ENCODE assay signal across 14 cellular contexts in the genomic region with DNA sequence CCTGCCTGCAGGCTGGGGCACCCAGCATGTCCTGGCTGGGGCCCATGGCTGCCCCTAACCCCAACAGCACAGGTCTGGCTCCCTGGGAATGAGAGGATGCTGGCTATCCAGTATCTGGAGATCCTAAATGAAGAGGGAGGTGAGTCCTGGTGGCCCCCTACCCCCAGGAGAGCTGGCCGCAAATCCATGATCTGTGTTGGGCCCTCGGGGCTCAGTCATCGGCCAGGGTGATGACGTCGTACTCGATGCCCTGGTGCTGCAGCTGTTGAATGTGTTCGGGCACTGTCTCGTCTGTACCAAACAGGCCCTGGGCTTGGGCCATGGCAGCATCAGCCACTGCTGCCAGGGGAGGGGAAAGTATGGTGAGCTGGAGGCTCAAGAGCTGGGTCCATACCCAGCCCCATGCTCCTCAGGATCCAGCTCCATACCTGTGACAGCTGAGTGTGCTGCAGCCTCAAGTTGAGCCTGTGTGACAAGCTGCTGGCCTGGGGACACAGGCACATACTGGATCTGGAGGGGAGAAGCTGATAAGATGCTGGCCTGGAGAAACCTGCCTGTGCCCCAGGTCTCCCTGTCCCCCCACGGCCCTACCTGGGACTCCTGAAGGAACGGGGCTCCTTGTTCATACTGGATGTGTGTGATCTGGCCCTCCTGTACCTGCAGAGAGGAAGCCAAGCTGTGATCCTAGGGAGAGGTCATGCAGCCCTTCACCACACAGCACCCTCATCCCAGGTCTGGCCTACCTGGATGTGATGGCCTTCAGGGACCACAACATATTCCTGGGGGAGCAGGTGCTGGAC. TPM values are rescaled to one million over a fixed set of nuclear protein-coding genes. Genes with fewer than 3 reads are reported as not detected.
DNase-seq lines count a peak whose midpoint lies in the region; ATAC-seq, FAIRE-seq and TF ChIP-seq lines count a peak whose summit lies in the region.
"Had no signal": no experiment of that assay in that cellular context is flagged by ENCODE, and none has a peak within 500 bp of the region (broad histone marks: within the 10 kb centered on the region; RNA-seq: fewer than 3 reads in every experiment).

No MANE protein-coding gene starts in this region.

- ATAC-seq in psoas muscle, result peak in 3 of 4 donors; percentile 3 to 19 (median 3)
- ATAC-seq in T-cell (replicated peaks in 1 of 4), result no peak
- ATAC-seq: GM23338 had no signal

- no peak overlapping the region for H3K23ac ChIP-seq in trophoblast cell (ENCODE audit: low read length)

- H2BK5ac ChIP-seq in trophoblast cell (ENCODE audit: low read depth, low read length, poor library complexity), result no peak overlapping the region

- no peaks in the 10 kb centered on the region for H3K9me3 Mint-ChIP-seq in T-helper 2 cell treated with Interferon-gamma antibody and Interleukin-4, amounts not matched to agents 5 μg/mL and 100 μg/mL, for 36 hours
- H3K9me3 Mint-ChIP-seq in chondrocyte (ENCODE audit: low read depth) (no peaks in the 10 kb centered on the region), T-cell (no peaks in the 10 kb centered on the region)
- H3K9me3 Mint-ChIP-seq: GM23338 had no signal

- CTCF ChIA-PET in T-cell (lab: Charles Lee), result no interaction called here

- DNase-seq in T-helper 2 cell treated with Interferon-gamma antibody and Interleukin-4, amounts not matched to agents 5 μg/mL and 100 μg/mL, for 36 hours (ENCODE audit: low spot score), result no peak
- DNase-seq in T-helper 2 cell (no peak), HTR-8/SVneo (ENCODE audit: insufficient read length, low spot score) (no peak), chondrocyte (ENCODE audit: low spot score) (no peak), psoas muscle (no peak), smooth muscle cell (lab: John Stamatoyannopoulos, UW; ENCODE audit: unreplicated experiment) (no peak), T-cell (no peak), trophoblast cell (no peak)
- DNase-seq: amniotic stem cell, foreskin melanocyte, NCI-H1092, NCI-H345 had no signal

- H3K4me3 ChIP-seq in psoas muscle (no peak overlapping the region), smooth muscle cell (no peak overlapping the region), trophoblast cell (ENCODE audit: low read depth, low read length) (no peak overlapping the region)
- H3K4me3 ChIP-seq: GM23338 had no signal

- peak; percentile 65 for FAIRE-seq in HTR-8/SVneo (lab: Jason Lieb, UNC)
- FAIRE-seq: islet of Langerhans had no signal

- 29 to 47% (median 41%) methylated on average over 10 of the region's 10 CpGs for WGBS in psoas muscle, 3 donors
- WGBS in smooth muscle cell (ENCODE audit: low lambda C conversion rate), result 92% methylated on average over 10 of the region's 10 CpGs
- no CpG with 5 or more reads among the region's 10 CpGs for WGBS in trophoblast cell (ENCODE audit: extremely low coverage, insufficient coverage, insufficient read length)

- no peak overlapping the region for H3K18ac ChIP-seq in trophoblast cell (ENCODE audit: low read length)

- no peak overlapping the region for H2AFZ ChIP-seq in smooth muscle cell (ENCODE audit: low read depth)
- no peak overlapping the region for H2AFZ ChIP-seq in trophoblast cell (ENCODE audit: insufficient read depth, low read length, poor library complexity)
- H2AFZ ChIP-seq: GM23338 had no signal

- peaks cover 8% of the 10 kb centered on the region for H3F3A ChIP-seq in smooth muscle cell (ENCODE audit: low read depth)

- H3K27me3 ChIP-seq in psoas muscle (ENCODE audit: insufficient read depth in 3 of 3, low read length in 2 of 3) (no peaks in the 10 kb centered on the region), smooth muscle cell (ENCODE audit: low read depth) (no peaks in the 10 kb centered on the region), trophoblast cell (ENCODE audit: insufficient read depth, low read length) (no peaks in the 10 kb centered on the region)

- no peak overlapping the region for H4K91ac ChIP-seq in trophoblast cell (ENCODE audit: low read depth, low read length)

- H3K4me3 Mint-ChIP-seq in T-helper 2 cell treated with Interferon-gamma antibody and Interleukin-4, amounts not matched to agents 5 μg/mL and 100 μg/mL, for 36 hours, result no peak overlapping the region
- H3K4me3 Mint-ChIP-seq in chondrocyte (ENCODE audit: unreplicated experiment), result no peak overlapping the region
- peak overlapping the region in 1 of 3 donors; percentile 15 for H3K4me3 Mint-ChIP-seq in T-cell
- H3K4me3 Mint-ChIP-seq: GM23338 had no signal

- no peak overlapping the region for H2BK120ac ChIP-seq in trophoblast cell (ENCODE audit: insufficient read depth, low read length, poor library complexity)

- POLR2A ChIA-PET in T-cell (lab: Charles Lee), result interaction anchor here (0.5 to 1.1 kb wide), 3 partner anchors 8 to 84 kb away, joined by 5 to 11 read pairs (median 5); no protein-coding TSS in a partner anchor

- H3K36me3 ChIP-seq in psoas muscle (ENCODE audit: insufficient read depth in 1 of 2, low read depth in 1 of 2) (peaks cover 16 to 100% of the 10 kb centered on the region in 2 donors), smooth muscle cell (ENCODE audit: low read depth) (no peaks in the 10 kb centered on the region), trophoblast cell (ENCODE audit: control insufficient read depth in 1 of 2, insufficient read depth in 2 of 2, low read length in 2 of 2) (peaks cover 91 to 98% of the 10 kb centered on the region in 2 experiments)

- H3K14ac ChIP-seq in trophoblast cell (ENCODE audit: low read length), result no peak overlapping the region

- no peak overlapping the region for H4K8ac ChIP-seq in trophoblast cell (ENCODE audit: low read depth, low read length)

- H3K27me3 Mint-ChIP-seq in T-helper 2 cell treated with Interferon-gamma antibody and Interleukin-4, amounts not matched to agents 5 μg/mL and 100 μg/mL, for 36 hours (ENCODE audit: low read depth), result no peaks in the 10 kb centered on the region
- H3K27me3 Mint-ChIP-seq in chondrocyte (ENCODE audit: low read depth), result no peaks in the 10 kb centered on the region
- no peaks in the 10 kb centered on the region for H3K27me3 Mint-ChIP-seq in T-cell

- no peak overlapping the region for H4K12ac ChIP-seq in trophoblast cell (ENCODE audit: low read depth, low read length)

- H3K4ac ChIP-seq in trophoblast cell (ENCODE audit: low read depth, low read length), result no peak overlapping the region

- H3K4me1 ChIP-seq in psoas muscle (peaks cover 22% of the 10 kb centered on the region), smooth muscle cell (ENCODE audit: low read depth) (no peaks in the 10 kb centered on the region), trophoblast cell (ENCODE audit: control insufficient read depth in 1 of 2, insufficient read depth in 2 of 2, low read length in 2 of 2) (no peaks in the 10 kb centered on the region)

- no peaks in the 10 kb centered on the region for H3K4me1 Mint-ChIP-seq in T-helper 2 cell treated with Interferon-gamma antibody and Interleukin-4, amounts not matched to agents 5 μg/mL and 100 μg/mL, for 36 hours (ENCODE audit: low read depth)
- H3K4me1 Mint-ChIP-seq in chondrocyte (ENCODE audit: low read depth) (peaks cover 5% of the 10 kb centered on the region), T-cell (peaks cover 0 to 28% (median 18%) of the 10 kb centered on the region in 3 donors)

- no peak overlapping the region for H3K4me2 ChIP-seq in smooth muscle cell
- no peak overlapping the region for H3K4me2 ChIP-seq in trophoblast cell (ENCODE audit: low read length)
- H3K4me2 ChIP-seq: GM23338 had no signal

- H3K9ac ChIP-seq in smooth muscle cell (ENCODE audit: low read depth) (no peak overlapping the region), trophoblast cell (ENCODE audit: low read length) (no peak overlapping the region)

- no peak overlapping the region for H2BK12ac ChIP-seq in trophoblast cell (ENCODE audit: low read length)

- H3K79me2 ChIP-seq in smooth muscle cell (ENCODE audit: low read depth) (no peaks in the 10 kb centered on the region), trophoblast cell (ENCODE audit: control insufficient read depth, insufficient read depth, low read length, poor library complexity) (no peaks in the 10 kb centered on the region)

- no peak overlapping the region for H2AK5ac ChIP-seq in trophoblast cell (ENCODE audit: low read length)

- no peaks in the 10 kb centered on the region for H3K9me3 ChIP-seq in psoas muscle
- H3K9me3 ChIP-seq in smooth muscle cell (replicated peaks; ENCODE audit: low read depth), result no peaks in the 10 kb centered on the region
- H3K9me3 ChIP-seq in trophoblast cell (ENCODE audit: insufficient read depth, low read depth, low read length), result peaks cover 3% of the 10 kb centered on the region

- TF ChIP-seq CTCF in chondrocyte (IDR thresholded peaks at IDR 0.05), result no peak
- TF ChIP-seq CTCF in psoas muscle (IDR thresholded peaks at IDR 0.05), result no peak
- no peak for TF ChIP-seq CTCF in smooth muscle cell (IDR thresholded peaks at IDR 0.05; ENCODE audit: borderline replicate concordance, insufficient read depth, poor library complexity, severe bottlenecking)

- no peaks in the 10 kb centered on the region for H4K20me1 ChIP-seq in smooth muscle cell (ENCODE audit: low read depth)

- no peaks in the 10 kb centered on the region for H3K79me1 ChIP-seq in trophoblast cell (ENCODE audit: low read length)

- H3K27ac Mint-ChIP-seq in T-helper 2 cell treated with Interferon-gamma antibody and Interleukin-4, amounts not matched to agents 5 μg/mL and 100 μg/mL, for 36 hours, result peak overlapping the region; percentile 18
- peak overlapping the region; percentile 36 for H3K27ac Mint-ChIP-seq in chondrocyte (ENCODE audit: unreplicated experiment)
- H3K27ac Mint-ChIP-seq in T-cell, result peak overlapping the region in 1 of 2 donors; percentile 17
- H3K27ac Mint-ChIP-seq: GM23338 had no signal

- H3K36me3 Mint-ChIP-seq in T-helper 2 cell treated with Interferon-gamma antibody and Interleukin-4, amounts not matched to agents 5 μg/mL and 100 μg/mL, for 36 hours (ENCODE audit: low read depth), result peaks cover 50% of the 10 kb centered on the region
- peaks cover 25% of the 10 kb centered on the region for H3K36me3 Mint-ChIP-seq in chondrocyte (ENCODE audit: low read depth)
- H3K36me3 Mint-ChIP-seq in T-cell, result peaks cover 47% of the 10 kb centered on the region

- intact Hi-C loops in psoas muscle (cut with DNase I), result loop anchor here in 1 of 2 donors (5.0 kb wide), 1 partner anchor 127 kb away; no protein-coding TSS in a partner anchor

- H3K27ac ChIP-seq in psoas muscle (peak overlapping the region; percentile 60), smooth muscle cell (ENCODE audit: low read depth) (no peak overlapping the region), trophoblast cell (ENCODE audit: low read depth, low read length) (no peak overlapping the region)

RNA-seq across cellular contexts. Expression of a gene that starts 14.5 kb away (rescaled TPM):
- total RNA-seq in chondrocyte (23.5 to 25.7 TPM (median 24.9 TPM) in 3 replicates), psoas muscle (10 to 100 TPM; 24.7 to 46.7 (median 32.0) TPM), smooth muscle cell (13.5 and 15.4 TPM in 2 replicates), T-cell (10 to 100 TPM; 74.4 to 78.7 (median 74.6) TPM)
- polyA plus RNA-seq in psoas muscle (10 to 100 TPM; 26.0 to 41.3 (median 29.7) TPM), smooth muscle cell (37.2 and 38.9 TPM in 2 replicates)
- polyA plus RNA-seq in trophoblast cell (2013), result 17.6 and 18.6 TPM in 2 replicates

RNA-seq across cellular contexts. Expression of a gene that starts 23.1 kb away (rescaled TPM):
- total RNA-seq in chondrocyte (14.2 to 18.3 TPM (median 14.6 TPM) in 3 replicates), psoas muscle (10 to 100 TPM; 10.2 to 11.5 (median 10.9) TPM), smooth muscle cell (11.2 and 11.6 TPM in 2 replicates), T-cell (100 to 1,000 TPM in 1 of 5 donors, 10 to 100 TPM in 4; 58.6 to 106 (median 68.3) TPM)
- polyA plus RNA-seq in psoas muscle (1 to 10 TPM; 6.9 to 9.0 (median 7.2) TPM), smooth muscle cell (14.2 and 20.7 TPM in 2 replicates)
- 15.7 and 15.8 TPM in 2 replicates for polyA plus RNA-seq in trophoblast cell (2013)

RNA-seq across cellular contexts. Expression of a gene that starts 37.0 kb away (rescaled TPM):
- total RNA-seq in chondrocyte, result 48.1 to 53.1 TPM (median 48.5 TPM) in 3 replicates
- total RNA-seq in psoas muscle, result 10 to 100 TPM; 19.0 to 38.0 (median 33.9) TPM
- 10 to 100 TPM in 2 of 3 donors, 1 to 10 TPM in 1; 7.9 to 14.4 (median 13.1) TPM for polyA plus RNA-seq in psoas muscle
- total RNA-seq in smooth muscle cell, result 81.0 and 93.3 TPM in 2 replicates
- 197 and 262 TPM in 2 replicates for polyA plus RNA-seq in smooth muscle cell
- 1 to 10 TPM in 3 of 5 donors, under 1 TPM in 1, not detected in 1; 0.35 to 1.7 (median 1.4) TPM for total RNA-seq in T-cell
- 39.7 and 41.3 TPM in 2 replicates for polyA plus RNA-seq in trophoblast cell (2013)

RNA-seq across cellular contexts. Expression of a gene that starts 57.8 kb away (rescaled TPM):
- total RNA-seq in chondrocyte, result 172 to 199 TPM (median 175 TPM) in 3 replicates
- total RNA-seq in psoas muscle, result 10 to 100 TPM; 43.0 to 55.4 (median 47.3) TPM
- polyA plus RNA-seq in psoas muscle, result 10 to 100 TPM; 41.3 to 59.8 (median 51.8) TPM
- total RNA-seq in smooth muscle cell, result 74.8 and 79.7 TPM in 2 replicates
- polyA plus RNA-seq in smooth muscle cell, result 132 and 138 TPM in 2 replicates
- total RNA-seq in T-cell, result 100 to 1,000 TPM in 1 of 5 donors, 10 to 100 TPM in 4; 55.5 to 101 (median 85.1) TPM
- 69.0 and 71.9 TPM in 2 replicates for polyA plus RNA-seq in trophoblast cell (2013)

RNA-seq across cellular contexts. Expression of a gene that starts 57.9 kb away (rescaled TPM):
- total RNA-seq in chondrocyte (1.8 to 3.0 TPM (median 2.7 TPM) in 3 replicates), psoas muscle (10 to 100 TPM in 1 of 4 donors, 1 to 10 TPM in 3; 5.3 to 11.8 (median 8.2) TPM), smooth muscle cell (0.31 and 3.3 TPM in 2 replicates), T-cell (1 to 10 TPM; 3.1 to 6.9 (median 6.1) TPM)
- polyA plus RNA-seq in psoas muscle (1 to 10 TPM; 4.3 to 8.0 (median 7.2) TPM), smooth muscle cell (3.7 and 4.7 TPM in 2 replicates)
- 0.97 and 1.2 TPM in 2 replicates for polyA plus RNA-seq in trophoblast cell (2013)

Comparison
In these comparisons a context has a peak if more than half of its experiments do, and no peak if none do; other contexts are left out.
1. ATAC-seq: peak in psoas muscle (3 of 4); none in T-cell (0 of 4).
2. RNA of a gene that starts 37.0 kb away (total RNA-seq): 81.0 to 93.3 TPM in smooth muscle cell, 48.1 to 53.1 TPM in chondrocyte and 19.0 to 38.0 TPM in psoas muscle; 0.35 to 1.7 TPM in T-cell; every median in the first group is over 4 times any median in the second.